22 cellular contexts compared by ENCODE assay signal in genomic region chr13:47650221-47650620, GRCh38.
"Had no signal": no experiment of that assay in that cellular context is flagged by ENCODE, and none has a peak within 500 bp of the region (broad histone marks: within the 10 kb centered on the region; RNA-seq: fewer than 3 reads in every experiment).

No MANE protein-coding gene starts in this region.

- H3K27ac ChIP-seq: neural progenitor cell, prostate gland, sigmoid colon, stomach, thyroid gland, vagina had no signal

- FAIRE-seq: frontal cortex had no signal

- H3K27ac Mint-ChIP-seq: immature natural killer cell; memory B cell; naive thymus-derived CD4-positive, alpha-beta T cell; nephron; neural progenitor cell; stimulated activated effector memory CD8-positive, alpha-beta T cell treated with anti-CD3 and anti-CD28 coated beads, Interleukin-12 subunit alpha, Interleukin-12 subunit beta, amount 100 ng/mL, for 72 hours had no signal

- H3K4me2 ChIP-seq: neural progenitor cell had no signal

- H3K36me3 ChIP-seq: neural progenitor cell, prostate gland, sigmoid colon, stomach, thyroid gland, vagina had no signal

- H3K4me3 ChIP-seq: lung, neural progenitor cell, prostate gland, sigmoid colon, stomach, thyroid gland, vagina had no signal

- H3K9me3 Mint-ChIP-seq: memory B cell, nephron, neural progenitor cell had no signal

- H3K9ac ChIP-seq: neural progenitor cell had no signal

- H3K4me1 ChIP-seq: neural progenitor cell, prostate gland, stomach, thyroid gland, vagina had no signal

- H3K4me3 Mint-ChIP-seq: immature natural killer cell; memory B cell; naive thymus-derived CD4-positive, alpha-beta T cell; nephron; neural progenitor cell; stimulated activated effector memory CD8-positive, alpha-beta T cell treated with anti-CD3 and anti-CD28 coated beads, Interleukin-12 subunit alpha, Interleukin-12 subunit beta, amount 100 ng/mL, for 72 hours had no signal

- H3K4me1 Mint-ChIP-seq: immature natural killer cell; memory B cell; naive thymus-derived CD4-positive, alpha-beta T cell; nephron; stimulated activated effector memory CD8-positive, alpha-beta T cell treated with anti-CD3 and anti-CD28 coated beads, Interleukin-12 subunit alpha, Interleukin-12 subunit beta, amount 100 ng/mL, for 72 hours had no signal

- H2AFZ ChIP-seq: neural progenitor cell had no signal

- H3K27me3 ChIP-seq: neural progenitor cell, sigmoid colon, stomach, thyroid gland, vagina had no signal

- H3K36me3 Mint-ChIP-seq: immature natural killer cell; memory B cell; naive thymus-derived CD4-positive, alpha-beta T cell; neural progenitor cell; stimulated activated effector memory CD8-positive, alpha-beta T cell treated with anti-CD3 and anti-CD28 coated beads, Interleukin-12 subunit alpha, Interleukin-12 subunit beta, amount 100 ng/mL, for 72 hours had no signal

- H3K9me3 ChIP-seq: prostate gland, sigmoid colon, stomach, thyroid gland, vagina had no signal

- DNase-seq: cortex of kidney; effector CD4-positive, alpha-beta T cell; hypothalamus; immature natural killer cell; islet precursor cell; midbrain; naive thymus-derived CD4-positive, alpha-beta T cell; right cardiac atrium; sigmoid colon; stimulated activated CD4-positive, alpha-beta T cell treated with anti-CD3 and anti-CD28 coated beads, Interleukin-2, amount 100 ng/mL, for 24 hours; stimulated activated CD4-positive, alpha-beta T cell treated with anti-CD3 and anti-CD28 coated beads, Interleukin-4, amount 100 ng/mL, for 24 hours; stimulated activated naive CD4-positive, alpha-beta T cell treated with Interleukin-2 at 50 U/mL for 16 hours; stomach; thyroid gland had no signal

- ATAC-seq: naive thymus-derived CD4-positive, alpha-beta T cell; right cardiac atrium; stimulated activated effector memory CD8-positive, alpha-beta T cell treated with anti-CD3 and anti-CD28 coated beads, Interleukin-12 subunit alpha, Interleukin-12 subunit beta, amount 100 ng/mL, for 72 hours had no signal
